ENCODE assay signal across 1 cellular context in genomic region chr1:56551691-56552090, GRCh38.
TF ChIP-seq lines count a peak whose summit lies in the region.

No MANE protein-coding gene starts in this region.

TF ChIP-seq in GM12878, 131 proteins besides CTCF, POLR2A, EP300 and RAD21:
- TF ChIP-seq BHLHE40 (IDR thresholded peaks at IDR 0.05; ENCODE audit: borderline replicate concordance in 1 of 2, low read depth in 2 of 2, low read length in 1 of 2), result peak in 1 of 2 experiments; percentile 10; a peak in 1 of 4 replicates
- no peak for TF ChIP-seq ATF2 (IDR thresholded peaks at IDR 0.05; ENCODE audit: low read length)
- TF ChIP-seq MTA2 (IDR thresholded peaks at IDR 0.05; ENCODE audit: low read depth), result peak; percentile 87
- no peak for TF ChIP-seq RFX5 (IDR thresholded peaks at IDR 0.05; ENCODE audit: low read depth, low read length)
